ENCODE assay signal across 14 cellular contexts in genomic region chr11:130115218-130115617, GRCh38. TPM values are rescaled to one million over a fixed set of nuclear protein-coding genes. Genes with fewer than 3 reads are reported as not detected.
A peak's percentile ranks its signal among the peaks of the same experiment; 100 is the strongest.
DNase-seq lines count a peak whose midpoint lies in the region; ATAC-seq and TF ChIP-seq lines count a peak whose summit lies in the region.
"Had no signal": no experiment of that assay in that cellular context is flagged by ENCODE, and none has a peak within 500 bp of the region (broad histone marks: within the 10 kb centered on the region; RNA-seq: fewer than 3 reads in every experiment).

No MANE protein-coding gene starts in this region.

- POLR2A ChIA-PET in OCI-LY7 (lab: Charles Lee): interaction anchor here (0.5 to 1.6 kb wide), 15 partner anchors 10 to 1812 kb away, joined by 3 to 8 read pairs (median 4); partner anchors contain the start of gene PRDM10

- no peak for TF ChIP-seq CTCF in OCI-LY7 (conservative IDR thresholded peaks at IDR 0.05; ENCODE audit: low read length)

- CTCF ChIA-PET in OCI-LY7 (lab: Charles Lee; ENCODE audit: unreplicated experiment): interaction anchor here (1.0 to 1.6 kb wide), 3 partner anchors 9 to 126 kb away, joined by 3 to 4 read pairs (median 3); no protein-coding TSS in a partner anchor

- no peak for TF ChIP-seq POLR2A in erythroblast (IDR thresholded peaks at IDR 0.05; ENCODE audit: low read length)

- DNase-seq in OCI-LY7 (ENCODE audit: low spot score) (no peak), erythroblast (lab: John Stamatoyannopoulos, UW) (peak; percentile 12 to 51), renal cortical epithelial cell (ENCODE audit: low read depth) (peak; percentile 64), cardiac septum (ENCODE audit: low spot score) (no peak)
- DNase-seq: activated CD8-positive, alpha-beta T cell treated with anti-CD3 and anti-CD28 coated beads, Interleukin-2, amount 10 ng/mL, durations not matched to agents 7 days and 5 days; NCI-H1092 treated with DMSO at 0.1 percent for 48 hours; NCI-H82; Right ventricle myocardium superior; stimulated activated CD4-positive, alpha-beta T cell treated with anti-CD3 and anti-CD28 coated beads, Interleukin-12 subunit alpha, Interleukin-12 subunit beta, amount 100 ng/mL, for 4 hours; T1000 had no signal

- no peak overlapping the region for H2AFZ ChIP-seq in OCI-LY7 (ENCODE audit: low read length)

- ATAC-seq in HG03442 (IDR thresholded peaks at IDR 0.05; ENCODE audit: unreplicated experiment): no peak
- ATAC-seq in HG03342 (IDR thresholded peaks at IDR 0.05; ENCODE audit: unreplicated experiment): no peak
- ATAC-seq: activated CD8-positive, alpha-beta T cell treated with anti-CD3 and anti-CD28 coated beads, Interleukin-2, amount 10 ng/mL, durations not matched to agents 7 days and 5 days had no signal

- peak overlapping the region; percentile 9 for H3K27ac ChIP-seq in HUES48 (ENCODE audit: low read depth, low read length)
- H3K27ac ChIP-seq in OCI-LY7 (ENCODE audit: low read depth, low read length, poor library complexity, severe bottlenecking): peak overlapping the region; percentile 48
- H3K27ac ChIP-seq: cardiac muscle cell had no signal

- peaks cover 46% of the 10 kb centered on the region for H3K36me3 ChIP-seq in HUES48 (ENCODE audit: control insufficient read depth, insufficient read depth, low read length)
- peaks cover 78% of the 10 kb centered on the region for H3K36me3 ChIP-seq in OCI-LY7 (ENCODE audit: insufficient read depth, low read length)

- H3K4me2 ChIP-seq in OCI-LY7 (ENCODE audit: low read length): peak overlapping the region; percentile 54

- H3K9me2 ChIP-seq in OCI-LY7 (ENCODE audit: insufficient read depth, low read length): no peaks in the 10 kb centered on the region

- H3K4me1 ChIP-seq in HUES48 (ENCODE audit: control insufficient read depth, insufficient read depth, low read length): 0 out of 2 replicates have a peak, but pooled peaks cover 12% of the 10 kb centered on the region
- peaks cover 65% of the 10 kb centered on the region for H3K4me1 ChIP-seq in OCI-LY7 (ENCODE audit: insufficient read depth, low read length, poor library complexity, severe bottlenecking)

- H3K4me3 ChIP-seq in HUES48 (ENCODE audit: low read depth, low read length) (no peak overlapping the region), OCI-LY7 (ENCODE audit: low read depth, low read length, poor library complexity, severe bottlenecking) (peak overlapping the region; percentile 19)
- H3K4me3 ChIP-seq: cardiac muscle cell had no signal

- H3K9me3 ChIP-seq in HUES48 (ENCODE audit: control insufficient read depth, insufficient read depth, low read length) (no peaks in the 10 kb centered on the region), OCI-LY7 (ENCODE audit: low read length) (no peaks in the 10 kb centered on the region; the same call in 1 of the 2 replicates)

- BruUV-seq in OCI-LY7 (replicated peaks; lab: Mats Ljungman, UMichigan): no TSS peak

- no peaks in the 10 kb centered on the region for H3K27me3 ChIP-seq in HUES48 (ENCODE audit: control insufficient read depth, insufficient read depth, low read length)
- H3K27me3 ChIP-seq: cardiac muscle cell had no signal

- intact Hi-C loops in OCI-LY7 (cut with micrococcal nuclease; ENCODE audit: unreplicated experiment): loop anchor here (5.0 kb wide), 1 partner anchor 93 kb away; no protein-coding TSS in a partner anchor
- intact Hi-C loops in cardiac septum (cut with DNase I): no loop called here

- H3K79me2 ChIP-seq in OCI-LY7 (ENCODE audit: insufficient read depth, low read depth, low read length): peaks cover 55% of the 10 kb centered on the region

- peaks cover 12% of the 10 kb centered on the region; the same call in 1 of the 2 replicates for H4K20me1 ChIP-seq in OCI-LY7 (ENCODE audit: insufficient read depth, low read length)

- H3K9ac ChIP-seq in HUES48 (ENCODE audit: low read depth, low read length): no peak overlapping the region

RNA-seq across cellular contexts. Expression of gene ST14, which starts 44.4 kb away (rescaled TPM):
- 110 and 135 TPM in 2 replicates for total RNA-seq in OCI-LY7 (2014; rRNA removed; shearing (Covaris generic))
- total RNA-seq in OCI-LY7 (2022): 98.0 and 109 TPM in 2 replicates
- total RNA-seq in renal cortical epithelial cell: 35.1 and 137 TPM in 2 replicates
- 0.65 TPM for total RNA-seq in cardiac septum
- total RNA-seq: activated CD8-positive, alpha-beta T cell treated with anti-CD3 and anti-CD28 coated beads, Interleukin-2, amount 10 ng/mL, durations not matched to agents 7 days and 5 days had no signal

RNA-seq across cellular contexts. Expression of gene APLP2, which starts 45.5 kb away (rescaled TPM):
- total RNA-seq in OCI-LY7 (2014; rRNA removed; shearing (Covaris generic)): 144 and 147 TPM in 2 replicates
- 279 and 284 TPM in 2 replicates for total RNA-seq in OCI-LY7 (2022)
- 426 and 1,085 TPM in 2 replicates for total RNA-seq in renal cortical epithelial cell
- 318 TPM for total RNA-seq in cardiac septum

Comparison
In these comparisons a context has a peak if more than half of its experiments do, and no peak if none do; other contexts are left out.
1. DNase-seq: peak in erythroblast (2 of 2) and renal cortical epithelial cell (single experiment); none in OCI-LY7 (single experiment) and cardiac septum (single experiment).
2. RNA of gene ST14, which starts 44.4 kb away (total RNA-seq): 98.0 to 135 TPM in OCI-LY7 and 35.1 to 137 TPM in renal cortical epithelial cell; 0.65 TPM in cardiac septum (single experiment); every median in the first group is over 10 times any median in the second.